ENCODE assay signal across 34 cellular contexts in genomic region chr1:150902751-150903150, GRCh38. TPM values are rescaled to one million over a fixed set of nuclear protein-coding genes. Genes with fewer than 3 reads are reported as not detected.
"Had no signal": no experiment of that assay in that cellular context is flagged by ENCODE, and none has a peak within 500 bp of the region (broad histone marks: within the 10 kb centered on the region; RNA-seq: fewer than 3 reads in every experiment).

No MANE protein-coding gene starts in this region.

- FAIRE-seq: colon, kidney had no signal

- H3K9me3 Mint-ChIP-seq: immature natural killer cell; naive thymus-derived CD4-positive, alpha-beta T cell had no signal

- H3K27ac Mint-ChIP-seq: immature natural killer cell; naive thymus-derived CD4-positive, alpha-beta T cell had no signal

- H3K4me1 ChIP-seq: gastrocnemius medialis, heart right ventricle, lower lobe of right lung had no signal

- H3K27ac ChIP-seq: coronary artery, dorsolateral prefrontal cortex, epithelial cell of prostate, esophagus squamous epithelium, gastrocnemius medialis, heart right ventricle, lower lobe of right lung had no signal

- H3K27me3 ChIP-seq: dorsolateral prefrontal cortex, esophagus squamous epithelium, gastrocnemius medialis, heart right ventricle had no signal

- ATAC-seq: esophagus mucosa; gastrocnemius medialis; heart right ventricle; left colon; left lobe of liver; left ventricle myocardium superior; lower lobe of right lung; naive thymus-derived CD4-positive, alpha-beta T cell had no signal

- H3K4me3 Mint-ChIP-seq: immature natural killer cell; naive thymus-derived CD4-positive, alpha-beta T cell had no signal

- H3K9me3 ChIP-seq: esophagus squamous epithelium, gastrocnemius medialis, heart right ventricle, lower lobe of right lung had no signal

- H3K36me3 Mint-ChIP-seq: immature natural killer cell; naive thymus-derived CD4-positive, alpha-beta T cell had no signal

- H3K4me1 Mint-ChIP-seq: immature natural killer cell; naive thymus-derived CD4-positive, alpha-beta T cell had no signal

- DNase-seq: dermis blood vessel endothelial cell; dorsolateral prefrontal cortex; effector CD4-positive, alpha-beta T cell; effector memory CD4-positive, alpha-beta T cell; erythroblast; esophagus squamous epithelium; foreskin fibroblast; foreskin melanocyte; gastrocnemius medialis; glutamatergic neuron; head of caudate nucleus; heart right ventricle; hippocampal formation; immature natural killer cell; islet precursor cell; kidney; kidney glomerular epithelial cell; left colon; left ventricle myocardium superior; lower lobe of right lung; mesenchymal stem cell; midbrain; naive thymus-derived CD4-positive, alpha-beta T cell had no signal

- H3K4me3 ChIP-seq: coronary artery, dorsolateral prefrontal cortex, esophagus squamous epithelium, gastrocnemius medialis, heart right ventricle, lower lobe of right lung had no signal

- H3K36me3 ChIP-seq: esophagus squamous epithelium, gastrocnemius medialis, heart right ventricle, lower lobe of right lung had no signal

RNA-seq across cellular contexts. Expression of gene CTXND2, which starts 15.8 kb away (rescaled TPM):
- total RNA-seq: dermis blood vessel endothelial cell; dorsolateral prefrontal cortex; esophagus mucosa; esophagus squamous epithelium; gastrocnemius medialis; glomerular endothelial cell; heart right ventricle; kidney; left colon; left lobe of liver; left ventricle myocardium superior; lower leg skin; lower lobe of right lung; lung microvascular endothelial cell; mesenteric fat pad; mononuclear cell; mucosa of gallbladder; naive thymus-derived CD4-positive, alpha-beta T cell had no signal
- polyA plus RNA-seq: heart right ventricle; immature natural killer cell; naive thymus-derived CD4-positive, alpha-beta T cell had no signal
